1 cellular context compared by ENCODE assay signal in the genomic region with DNA sequence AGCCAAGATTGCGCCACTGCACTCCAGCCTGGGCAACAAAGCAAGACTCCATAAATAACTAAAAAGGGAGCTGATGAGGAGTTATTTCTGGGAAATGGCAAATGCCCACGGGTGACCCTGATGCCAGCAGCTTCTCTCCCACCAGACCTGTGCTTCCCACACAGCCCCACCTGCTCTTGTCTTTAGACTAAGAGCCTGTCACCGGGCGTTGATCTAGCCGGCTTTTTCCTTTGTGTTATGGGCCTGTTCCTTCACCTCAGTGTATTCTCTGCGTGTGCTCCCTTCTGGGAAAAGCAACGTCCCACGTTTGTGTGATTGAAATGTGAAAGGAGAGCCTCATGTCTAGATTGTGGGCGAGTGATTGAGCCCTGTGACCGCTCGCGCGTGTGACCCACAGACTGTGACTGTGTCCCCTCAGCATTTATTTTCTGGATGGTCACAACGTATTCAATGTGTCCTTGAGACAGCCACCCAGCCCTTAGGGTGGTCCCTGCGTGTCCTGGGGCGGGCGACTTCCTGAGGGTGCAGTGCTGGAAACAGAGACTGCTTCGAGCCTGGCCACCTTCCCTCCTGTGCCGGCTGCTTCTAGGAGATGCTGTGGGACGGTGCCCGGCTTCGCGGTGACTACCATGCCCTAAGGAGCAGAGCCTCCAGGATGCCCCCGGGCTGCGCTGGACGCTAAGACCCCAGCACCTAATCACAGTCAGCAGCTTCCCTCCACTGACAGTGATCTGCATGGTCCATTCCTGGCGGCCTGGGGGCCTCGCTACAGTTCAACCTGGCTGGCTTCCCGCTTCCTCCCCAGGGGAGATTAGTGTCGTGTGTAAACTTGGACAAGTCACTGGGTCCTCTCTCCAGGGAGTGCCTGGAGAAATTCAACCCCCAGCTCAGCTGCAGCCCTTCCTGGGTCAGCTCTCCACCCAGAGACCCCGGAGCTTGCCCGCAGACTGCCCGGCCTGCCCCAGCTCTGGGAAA.
TF ChIP-seq lines count a peak whose summit lies in the region.

No MANE protein-coding gene starts in this region.

TF ChIP-seq in endothelial cell of umbilical vein, 7 proteins besides CTCF, POLR2A, EP300 and RAD21 (continued from another document):
- TF ChIP-seq MYC (IDR thresholded peaks at IDR 0.05; ENCODE audit: low read depth, low read length): no peak
- TF ChIP-seq JUN (IDR thresholded peaks at IDR 0.05; ENCODE audit: borderline replicate concordance, insufficient read depth, insufficient read length, low read depth): no peak
